In the genomic region with DNA sequence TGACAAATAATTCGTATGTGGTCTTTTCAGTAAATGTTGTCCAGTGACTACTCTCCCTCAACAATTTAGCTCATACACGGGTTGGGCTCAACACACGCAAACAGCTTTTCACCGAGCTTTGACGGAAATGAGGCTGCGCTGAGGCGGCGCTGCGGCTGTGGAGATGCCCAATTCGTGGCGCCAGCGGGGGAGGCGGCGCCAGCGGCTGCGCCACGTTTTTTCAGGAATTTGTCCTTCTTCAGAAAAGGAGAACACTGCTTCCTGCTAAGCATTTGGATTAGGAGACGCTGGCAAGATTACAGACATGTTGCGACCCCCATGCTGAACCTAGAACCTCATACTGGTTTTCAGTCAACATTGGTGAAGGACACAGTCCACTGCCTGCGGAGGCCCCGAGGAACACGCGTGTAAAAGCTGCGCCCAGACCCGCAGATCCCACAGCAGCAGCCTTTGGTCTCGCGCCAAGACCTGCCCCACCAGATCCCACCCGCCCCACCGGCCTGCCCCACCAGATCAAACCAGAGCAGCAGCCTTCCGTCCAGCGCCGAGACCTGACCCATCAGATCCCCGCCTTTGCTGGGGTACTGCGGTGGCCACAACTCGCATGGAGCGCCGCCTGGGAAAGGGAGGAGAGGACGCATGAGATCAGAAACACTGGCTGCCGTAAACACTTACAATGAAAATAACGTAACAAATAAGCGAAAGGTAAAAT, we compare ENCODE assay signal across 24 cellular contexts.
"Had no signal": no experiment of that assay in that cellular context is flagged by ENCODE, and none has a peak within 500 bp of the region (broad histone marks: within the 10 kb centered on the region; RNA-seq: fewer than 3 reads in every experiment).

No MANE protein-coding gene starts in this region.

- H3K4me1 Mint-ChIP-seq: central memory CD8-positive, alpha-beta T cell; natural killer cell; stimulated activated effector memory CD8-positive, alpha-beta T cell treated with anti-CD3 and anti-CD28 coated beads, Interleukin-12 subunit alpha, Interleukin-12 subunit beta, amount 100 ng/mL, for 72 hours had no signal

- H3K36me3 Mint-ChIP-seq: natural killer cell; stimulated activated effector memory CD8-positive, alpha-beta T cell treated with anti-CD3 and anti-CD28 coated beads, Interleukin-12 subunit alpha, Interleukin-12 subunit beta, amount 100 ng/mL, for 72 hours had no signal

- H3K27ac Mint-ChIP-seq: natural killer cell; stimulated activated effector memory CD8-positive, alpha-beta T cell treated with anti-CD3 and anti-CD28 coated beads, Interleukin-12 subunit alpha, Interleukin-12 subunit beta, amount 100 ng/mL, for 72 hours had no signal

- H3K27ac ChIP-seq: colonic mucosa, esophagus squamous epithelium, heart right ventricle, lower lobe of right lung, pancreas, prostate gland, sigmoid colon, transverse colon, uterus had no signal

- DNase-seq: colonic mucosa; dermis blood vessel endothelial cell; effector memory CD8-positive, alpha-beta T cell; erythroblast; esophagus squamous epithelium; foreskin melanocyte; glutamatergic neuron; heart right ventricle; hippocampal formation; left ventricle myocardium superior; lower lobe of right lung; natural killer cell; occipital lobe; pancreas; sigmoid colon; stimulated activated CD4-positive, alpha-beta T cell treated with anti-CD3 and anti-CD28 coated beads, Interleukin-2, amount 100 ng/mL, for 24 hours; stimulated activated CD4-positive, alpha-beta T cell treated with anti-CD3 and anti-CD28 coated beads, Interleukin-4, amount 100 ng/mL, for 24 hours; stimulated activated naive CD8-positive, alpha-beta T cell treated with anti-CD3 and anti-CD28 coated beads, Interleukin-15, Interleukin-2, amounts not matched to agents 100 U/mL and 50 U/mL, for 24 hours; transverse colon; uterus had no signal

- H3K27me3 ChIP-seq: colonic mucosa, pancreas, sigmoid colon, transverse colon, uterus had no signal

- H3K36me3 ChIP-seq: colonic mucosa, esophagus squamous epithelium, heart right ventricle, lower lobe of right lung, pancreas, prostate gland, sigmoid colon, transverse colon, uterus had no signal

- H3K4me1 ChIP-seq: colonic mucosa, esophagus squamous epithelium, heart right ventricle, lower lobe of right lung, pancreas, prostate gland, sigmoid colon, transverse colon, uterus had no signal

- ATAC-seq: effector memory CD8-positive, alpha-beta T cell; heart right ventricle; left ventricle myocardium superior; lower lobe of right lung; natural killer cell; pancreas; right cardiac atrium; stimulated activated effector memory CD8-positive, alpha-beta T cell treated with anti-CD3 and anti-CD28 coated beads, Interleukin-12 subunit alpha, Interleukin-12 subunit beta, amount 100 ng/mL, for 72 hours; stimulated activated naive CD8-positive, alpha-beta T cell treated with anti-CD3 and anti-CD28 coated beads, Interleukin-15, Interleukin-2, amounts not matched to agents 100 U/mL and 50 U/mL, for 24 hours had no signal

- H3K4me3 ChIP-seq: colonic mucosa, esophagus squamous epithelium, heart right ventricle, lower lobe of right lung, pancreas, prostate gland, sigmoid colon, transverse colon, uterus had no signal

- H3K9me3 Mint-ChIP-seq: central memory CD8-positive, alpha-beta T cell; effector memory CD8-positive, alpha-beta T cell; natural killer cell; stimulated activated effector memory CD8-positive, alpha-beta T cell treated with anti-CD3 and anti-CD28 coated beads, Interleukin-12 subunit alpha, Interleukin-12 subunit beta, amount 100 ng/mL, for 72 hours had no signal

- H3K4me3 Mint-ChIP-seq: central memory CD8-positive, alpha-beta T cell; effector memory CD8-positive, alpha-beta T cell; natural killer cell; stimulated activated effector memory CD8-positive, alpha-beta T cell treated with anti-CD3 and anti-CD28 coated beads, Interleukin-12 subunit alpha, Interleukin-12 subunit beta, amount 100 ng/mL, for 72 hours had no signal

- H3K9me3 ChIP-seq: colonic mucosa, esophagus squamous epithelium, heart right ventricle, lower lobe of right lung, pancreas, prostate gland, sigmoid colon, transverse colon, uterus had no signal
